Comparison of ENCODE assay signal across 1 cellular context in the genomic region with DNA sequence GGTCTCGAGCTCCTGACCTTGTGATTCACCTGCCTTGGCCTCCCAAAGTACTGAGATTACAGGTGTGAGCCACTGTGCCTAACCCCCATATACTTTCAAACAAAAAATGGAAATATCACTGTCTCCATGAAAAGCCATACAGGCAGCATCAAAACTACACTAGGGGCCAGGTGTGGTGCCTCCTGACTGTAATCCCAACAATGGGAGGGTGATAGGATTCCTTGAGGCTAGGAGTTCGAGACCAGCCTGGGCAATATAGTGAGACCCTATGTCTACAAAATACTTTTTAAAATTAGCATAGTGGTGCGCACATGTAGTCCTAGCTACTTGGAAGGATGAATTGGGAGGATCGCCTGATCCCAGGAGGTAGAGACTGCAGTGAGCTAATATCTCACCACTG.
TF ChIP-seq lines count a peak whose summit lies in the region.

No MANE protein-coding gene starts in this region.

TF ChIP-seq in IMR-90, 13 proteins besides CTCF, POLR2A, EP300 and RAD21:
- TF ChIP-seq CHD1 (IDR thresholded peaks at IDR 0.05; ENCODE audit: low read depth, low read length) (no peak), RCOR1 (IDR thresholded peaks at IDR 0.05; ENCODE audit: insufficient replicate concordance, low read length) (no peak), MXI1 (IDR thresholded peaks at IDR 0.05; ENCODE audit: borderline replicate concordance, low read depth, low read length) (no peak), MAZ (IDR thresholded peaks at IDR 0.05; ENCODE audit: borderline replicate concordance, low read depth, low read length) (no peak), CEBPB (IDR thresholded peaks at IDR 0.05; ENCODE audit: low read depth, low read length) (no peak), MAFK (IDR thresholded peaks at IDR 0.05; ENCODE audit: low read depth, low read length) (no peak), RFX5 (IDR thresholded peaks at IDR 0.05; ENCODE audit: low read depth, low read length) (no peak), SMC3 (IDR thresholded peaks at IDR 0.05; ENCODE audit: low read depth, low read length) (no peak)
- TF ChIP-seq, protein P1, sequence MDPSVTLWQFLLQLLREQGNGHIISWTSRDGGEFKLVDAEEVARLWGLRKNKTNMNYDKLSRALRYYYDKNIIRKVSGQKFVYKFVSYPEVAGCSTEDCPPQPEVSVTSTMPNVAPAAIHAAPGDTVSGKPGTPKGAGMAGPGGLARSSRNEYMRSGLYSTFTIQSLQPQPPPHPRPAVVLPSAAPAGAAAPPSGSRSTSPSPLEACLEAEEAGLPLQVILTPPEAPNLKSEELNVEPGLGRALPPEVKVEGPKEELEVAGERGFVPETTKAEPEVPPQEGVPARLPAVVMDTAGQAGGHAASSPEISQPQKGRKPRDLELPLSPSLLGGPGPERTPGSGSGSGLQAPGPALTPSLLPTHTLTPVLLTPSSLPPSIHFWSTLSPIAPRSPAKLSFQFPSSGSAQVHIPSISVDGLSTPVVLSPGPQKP (IDR thresholded peaks at IDR 0.05; ENCODE audit: borderline replicate concordance, low read depth, low read length) = no peak
TF ChIP-seq in IMR-90: peak in this region for 0.
